In genomic region chr17:62793919-62794665, GRCh38 we compare ENCODE assay signal across 1 cellular context.
TF ChIP-seq lines count a peak whose summit lies in the region.

No MANE protein-coding gene starts in this region.

TF ChIP-seq in endothelial cell of umbilical vein, 7 proteins besides CTCF, POLR2A, EP300 and RAD21:
- TF ChIP-seq, protein P1, sequence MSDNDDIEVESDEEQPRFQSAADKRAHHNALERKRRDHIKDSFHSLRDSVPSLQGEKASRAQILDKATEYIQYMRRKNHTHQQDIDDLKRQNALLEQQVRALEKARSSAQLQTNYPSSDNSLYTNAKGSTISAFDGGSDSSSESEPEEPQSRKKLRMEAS (IDR thresholded peaks at IDR 0.05; ENCODE audit: insufficient read depth, insufficient read length) = no peak
- TF ChIP-seq FOS (IDR thresholded peaks at IDR 0.05; ENCODE audit: borderline replicate concordance, insufficient read depth, low read length) (no peak), GATA2 (IDR thresholded peaks at IDR 0.05; ENCODE audit: insufficient read depth, insufficient read length, low read depth, low read length) (no peak), MYC (IDR thresholded peaks at IDR 0.05; ENCODE audit: low read depth, low read length) (no peak), JUN (IDR thresholded peaks at IDR 0.05; ENCODE audit: borderline replicate concordance, insufficient read depth, insufficient read length, low read depth) (no peak), EZH2 (IDR thresholded peaks at IDR 0.05; ENCODE audit: borderline replicate concordance, low read depth, low read length, severe bottlenecking) (no peak), POLR2AphosphoS5 (IDR thresholded peaks at IDR 0.05; ENCODE audit: insufficient read depth, low read depth, low read length) (no peak)
